ENCODE assay signal across 8 cellular contexts in the genomic region with DNA sequence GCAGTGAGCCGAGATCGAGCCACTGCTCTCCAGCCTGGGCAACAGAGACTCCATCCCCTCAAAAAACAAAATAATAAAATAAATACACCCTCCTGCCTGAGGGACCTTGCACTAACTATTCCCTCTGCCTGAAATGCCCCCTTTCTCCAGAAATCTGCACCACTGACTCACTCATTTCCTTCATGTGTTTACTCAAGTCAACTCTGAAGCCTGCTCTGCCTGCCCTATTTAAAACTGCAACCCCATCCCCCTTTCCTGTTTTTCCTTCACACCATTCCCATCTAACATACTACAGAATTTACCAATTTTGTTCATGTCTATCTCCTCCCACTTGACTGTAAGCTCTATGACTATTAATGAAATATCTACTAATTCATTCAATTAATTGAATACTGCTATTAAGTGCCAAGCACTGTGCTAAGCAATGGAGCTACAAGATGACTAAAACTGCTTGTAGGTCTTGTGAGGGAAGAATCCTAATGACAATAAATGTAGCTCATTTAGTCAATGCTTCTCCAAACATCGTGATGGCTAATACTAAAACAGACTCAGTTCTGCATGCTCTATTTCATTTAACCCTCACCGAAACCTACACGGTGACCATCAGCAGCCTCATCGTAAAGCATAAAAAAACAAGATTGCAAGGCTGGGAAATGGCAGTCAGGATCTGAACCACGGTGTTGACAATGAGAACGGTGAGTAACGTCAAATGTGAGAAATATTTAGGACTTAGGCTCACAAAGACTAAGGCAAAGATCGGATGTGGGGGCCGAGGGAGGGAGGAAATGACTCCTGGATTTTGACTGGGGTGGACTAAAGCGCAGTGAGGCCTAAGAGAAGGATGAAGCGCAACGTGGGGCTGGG. TPM values are rescaled to one million over a fixed set of nuclear protein-coding genes. Genes with fewer than 3 reads are reported as not detected.
DNase-seq lines count a peak whose midpoint lies in the region; ATAC-seq, FAIRE-seq and TF ChIP-seq lines count a peak whose summit lies in the region.

No MANE protein-coding gene starts in this region.

- SMC1A ChIA-PET in GM12878 (lab: Charles Lee; ENCODE audit: uncharacterized antibody, unreplicated experiment) = interaction anchor here (1.0 to 3.2 kb wide), 9 partner anchors 9 to 256 kb away, joined by 3 to 17 read pairs (median 5); a partner anchor contains a TSS

- TF ChIP-seq RAD21 in GM12878 (IDR thresholded peaks at IDR 0.05; ENCODE audit: insufficient read depth, low read depth, low read length) (no peak), liver (IDR thresholded peaks at IDR 0.05) (no peak)

- H3K4me2 ChIP-seq in GM12878 (ENCODE audit: control insufficient read depth, insufficient read depth) = peak overlapping the region; percentile 100

- CTCF ChIA-PET in GM12878 (lab: Yijun Ruan, JAX) = interaction anchor here (0.7 to 5.4 kb wide), 11 partner anchors 9 to 108 kb away, joined by 3 to 56 read pairs (median 4); a partner anchor contains a TSS

- H3K27me3 ChIP-seq in GM12878 (replicated peaks in 1 of 2; ENCODE audit: control insufficient read depth in 2 of 2, insufficient read depth in 2 of 2, low read length in 1 of 2) = no peaks in the 10 kb centered on the region
- H3K27me3 ChIP-seq in liver (ENCODE audit: control insufficient read depth in 4 of 4, insufficient read depth in 4 of 4, low read length in 3 of 4) = no peaks in the 10 kb centered on the region
- no peaks in the 10 kb centered on the region for H3K27me3 ChIP-seq in tibial artery

- no peak for FAIRE-seq in GM12878 (lab: Jason Lieb, UNC)

- H4K20me1 ChIP-seq in GM12878 (ENCODE audit: control insufficient read depth, insufficient read depth) = no peaks in the 10 kb centered on the region

- RAD21 ChIA-PET in GM12878 (lab: Charles Lee; ENCODE audit: unreplicated experiment) = interaction anchor here (0.6 to 2.6 kb wide), 16 partner anchors 9 to 360 kb away, joined by 3 to 29 read pairs (median 6); a partner anchor contains a TSS

- no peak for TF ChIP-seq CTCF in GM12878 (IDR thresholded peaks at IDR 0.05 in 2 of 3, conservative IDR thresholded peaks at IDR 0.05 in 1 of 3; ENCODE audit: control insufficient read depth in 2 of 3, extremely low read depth in 1 of 3, insufficient read depth in 1 of 3, low read depth in 3 of 3, low read length in 3 of 3)
- no peak for TF ChIP-seq CTCF in liver (IDR thresholded peaks at IDR 0.05; ENCODE audit: low read depth, low read length, missing input control)
- no peak for TF ChIP-seq CTCF in tibial artery (IDR thresholded peaks at IDR 0.05)

- H3K27ac ChIP-seq in GM12878 (ENCODE audit: control insufficient read depth, insufficient read depth) (peak overlapping the region; percentile 70), liver (ENCODE audit: low read depth in 1 of 2, low read length in 2 of 2) (peak overlapping the region; percentile 92 to 97), tibial artery (peak overlapping the region; percentile 84 to 89)

- H2AFZ ChIP-seq in GM12878 (ENCODE audit: control insufficient read depth, low read depth, low read length) = peak overlapping the region; percentile 87

- TSS peak; percentile 89 for BruUV-seq in GM12878 (replicated peaks; lab: Mats Ljungman, UMichigan)

- peaks cover 4 to 10% of the 10 kb centered on the region in 2 experiments; a peak in 3 of 4 replicates for H3K36me3 ChIP-seq in GM12878 (ENCODE audit: control insufficient read depth in 2 of 2, insufficient read depth in 2 of 2, low read length in 1 of 2)
- H3K36me3 ChIP-seq in liver (ENCODE audit: control insufficient read depth in 4 of 4, insufficient read depth in 3 of 4, low read depth in 1 of 4, low read length in 3 of 4) = peaks cover 0 to 10% (median 5%) of the 10 kb centered on the region in 4 donors
- peaks cover 9 to 22% (median 16%) of the 10 kb centered on the region in 3 donors for H3K36me3 ChIP-seq in tibial artery

- no peaks in the 10 kb centered on the region for H3K9me3 ChIP-seq in GM12878 (replicated peaks; ENCODE audit: control insufficient read depth, insufficient read depth, low read length)
- H3K9me3 ChIP-seq in liver (ENCODE audit: control insufficient read depth in 4 of 4, low read length in 3 of 4) = no peaks in the 10 kb centered on the region
- H3K9me3 ChIP-seq in tibial artery = no peaks in the 10 kb centered on the region

- ATAC-seq in GM12878 = no peak; the same call in 2 of the 3 replicates

- POLR2A ChIA-PET in GM12878 (lab: Charles Lee) = interaction anchor here (0.6 to 5.0 kb wide), 10 partner anchors 10 to 145 kb away, joined by 3 to 58 read pairs (median 4); a partner anchor contains a TSS

- H3K79me2 ChIP-seq in GM12878 (ENCODE audit: control insufficient read depth, insufficient read depth, low read length) = peaks cover 8% of the 10 kb centered on the region

- in situ Hi-C loops in GM12878 (cut with MboI) = no loop called here

- TF ChIP-seq POLR2A in GM12878 (IDR thresholded peaks at IDR 0.05; ENCODE audit: low read depth, low read length) = no peak

- TF ChIP-seq EP300 in GM12878 (IDR thresholded peaks at IDR 0.05; ENCODE audit: borderline replicate concordance in 1 of 2, control insufficient read depth in 1 of 2, low read depth in 2 of 2, low read length in 2 of 2) = no peak

- DNase-seq in NCI-H2081 (lab: John Stamatoyannopoulos, UW) = peak; percentile 37 to 43
- no peak for DNase-seq in NCI-H2081 treated with DMSO at 0.1 percent for 48 hours (lab: John Stamatoyannopoulos, UW)
- peak; percentile 62 for DNase-seq in NAMALWA (ENCODE audit: low spot score)
- DNase-seq in GM12878 (ENCODE audit: low read depth, low spot score) = no peak
- DNase-seq in tibial artery = no peak
- DNase-seq in medulla oblongata (ENCODE audit: extremely low spot score) = no peak
- DNase-seq in Ammon's horn (ENCODE audit: low spot score) = no peak

- peak overlapping the region; percentile 58 for H3K9ac ChIP-seq in GM12878 (ENCODE audit: control insufficient read depth, insufficient read depth, low read length)
- peak overlapping the region; percentile 4 to 53 for H3K9ac ChIP-seq in liver (ENCODE audit: low read depth in 1 of 2, low read length in 2 of 2)

- 15% methylated on average over 14 of the region's 14 CpGs for WGBS in GM12878 (ENCODE audit: insufficient coverage, insufficient replicate concordance, low lambda C conversion rate, missing lambda C conversion rate)
- WGBS in liver = 19% methylated on average over 14 of the region's 14 CpGs

- intact Hi-C loops in GM12878 (cut with micrococcal nuclease; ENCODE audit: unreplicated experiment) (loop anchor here (5.0 kb wide), 1 partner anchor 35 kb away; a partner anchor contains a TSS), tibial artery (cut with DNase I; ENCODE audit: low total_unique reads) (loop anchor here (5.0 to 10.0 kb wide), 2 partner anchors 35 to 407 kb away; a partner anchor contains a TSS)

- peak overlapping the region; percentile 92 for H3K4me3 ChIP-seq in GM12878
- peak overlapping the region; percentile 55 to 92 (median 90) for H3K4me3 ChIP-seq in liver (ENCODE audit: low read depth in 1 of 3, low read length in 3 of 3)
- H3K4me3 ChIP-seq in tibial artery = peak overlapping the region; percentile 66 to 72

- peaks cover 13% of the 10 kb centered on the region for H3K4me1 ChIP-seq in GM12878 (ENCODE audit: control insufficient read depth, insufficient read depth, low read length)
- peaks cover 4 to 16% (median 13%) of the 10 kb centered on the region in 4 donors for H3K4me1 ChIP-seq in liver (ENCODE audit: control insufficient read depth in 4 of 4, insufficient read depth in 4 of 4, low read length in 3 of 4)
- peaks cover 0 to 35% (median 25%) of the 10 kb centered on the region in 4 donors for H3K4me1 ChIP-seq in tibial artery

RNA-seq across cellular contexts. Expression of a gene that starts 0.7 kb away (rescaled TPM):
- total RNA-seq in GM12878 (2013; cell fraction: nucleolus; rRNA removed) = 12.3 and 16.0 TPM in 2 replicates
- total RNA-seq in GM12878 (2014; rRNA removed) (5.4 and 6.8 TPM in 2 replicates), GM12878 (2014; rRNA removed; fragmentation: Illumina TruSeq; extraction: Trizol) (6.0 and 6.3 TPM in 2 replicates), GM12878 (2021) (24.3 TPM in 2 replicates), liver (1 to 10 TPM; 3.0 to 4.3 TPM)
- polyA plus RNA-seq in GM12878 (2011; ENCODE audit: low read depth) = 9.7 TPM
- polyA plus RNA-seq in GM12878 (2011; rRNA removed) (4.4 and 14.3 TPM in 2 replicates), GM12878 (2014; fragmentation: Illumina TruSeq; extraction: Trizol) (5.7 and 11.7 TPM in 2 replicates), GM12878 (2014; fragmentation: Nextera tagmentation; extraction: Ambion mirVana) (1 to 10 TPM; 2.3 to 3.4 TPM), GM12878 (2014; rRNA removed) (13.0 and 18.9 TPM in 2 replicates), GM12878 (2016; fragmentation: Nextera tagmentation; extraction: Ambion mirVana) (10 to 100 TPM; 25.1 to 27.2 TPM), liver (1 to 10 TPM; 7.6 to 8.1 TPM)
- 31.1 and 32.2 TPM in 2 replicates for polyA plus RNA-seq in GM12878 (2011; cell fraction: cytosol; rRNA removed)
- polyA plus RNA-seq in GM12878 (2011; cell fraction: nucleus; rRNA removed) = 23.5 and 25.2 TPM in 2 replicates
- 17.9 and 21.4 TPM in 2 replicates for polyA plus RNA-seq in GM12878 (2012)
- 18.7 and 25.6 TPM in 2 replicates for polyA minus RNA-seq in GM12878 (2011; rRNA and poly(A)+ RNA removed)
- 8.3 and 13.0 TPM in 2 replicates for polyA minus RNA-seq in GM12878 (2011; cell fraction: cytosol; rRNA and poly(A)+ RNA removed)
- 5.0 and 8.5 TPM in 2 replicates for polyA minus RNA-seq in GM12878 (2011; cell fraction: nucleus; rRNA and poly(A)+ RNA removed)

RNA-seq across cellular contexts. Expression of a gene that starts 35.9 kb away (rescaled TPM):
- total RNA-seq in GM12878 (2013; cell fraction: nucleolus; rRNA removed) = 27.3 and 28.9 TPM in 2 replicates
- total RNA-seq in GM12878 (2014; rRNA removed) (25.8 and 31.1 TPM in 2 replicates), GM12878 (2014; rRNA removed; fragmentation: Illumina TruSeq; extraction: Trizol) (34.5 and 34.9 TPM in 2 replicates), GM12878 (2021) (51.1 and 55.6 TPM in 2 replicates), liver (10 to 100 TPM; 22.8 to 23.2 TPM)
- 10.6 TPM for polyA plus RNA-seq in GM12878 (2011; ENCODE audit: low read depth)
- polyA plus RNA-seq in GM12878 (2011; rRNA removed) (25.1 and 28.9 TPM in 2 replicates), GM12878 (2014; fragmentation: Illumina TruSeq; extraction: Trizol) (24.6 and 25.5 TPM in 2 replicates), GM12878 (2014; fragmentation: Nextera tagmentation; extraction: Ambion mirVana) (10 to 100 TPM; 11.1 to 25.5 TPM), GM12878 (2014; rRNA removed) (23.1 and 26.0 TPM in 2 replicates), GM12878 (2016; fragmentation: Nextera tagmentation; extraction: Ambion mirVana) (10 to 100 TPM; 28.5 to 35.2 TPM), liver (10 to 100 TPM in 1 of 2 donors, 1 to 10 TPM in 1; 9.3 to 10.6 TPM)
- 18.9 and 21.8 TPM in 2 replicates for polyA plus RNA-seq in GM12878 (2011; cell fraction: cytosol; rRNA removed)
- polyA plus RNA-seq in GM12878 (2011; cell fraction: nucleus; rRNA removed) = 7.5 and 11.6 TPM in 2 replicates
- 12.7 and 13.4 TPM in 2 replicates for polyA plus RNA-seq in GM12878 (2012)
- 29.7 and 34.2 TPM in 2 replicates for polyA minus RNA-seq in GM12878 (2011; rRNA and poly(A)+ RNA removed)
- polyA minus RNA-seq in GM12878 (2011; cell fraction: cytosol; rRNA and poly(A)+ RNA removed) = 14.3 and 16.5 TPM in 2 replicates
- 5.2 and 6.4 TPM in 2 replicates for polyA minus RNA-seq in GM12878 (2011; cell fraction: nucleus; rRNA and poly(A)+ RNA removed)

RNA-seq across cellular contexts. Expression of a gene that starts 58.3 kb away (rescaled TPM):
- total RNA-seq in GM12878 (2013; cell fraction: nucleolus; rRNA removed) = 64.4 and 68.6 TPM in 2 replicates
- total RNA-seq in GM12878 (2014; rRNA removed) (70.5 and 82.1 TPM in 2 replicates), GM12878 (2014; rRNA removed; fragmentation: Illumina TruSeq; extraction: Trizol) (94.4 and 96.7 TPM in 2 replicates), GM12878 (2021) (197 and 204 TPM in 2 replicates), liver (10 to 100 TPM; 21.7 to 37.6 TPM)
- polyA plus RNA-seq in GM12878 (2011; ENCODE audit: low read depth) = 86.5 TPM
- polyA plus RNA-seq in GM12878 (2011; rRNA removed) (55.8 and 75.1 TPM in 2 replicates), GM12878 (2014; fragmentation: Illumina TruSeq; extraction: Trizol) (163 and 170 TPM in 2 replicates), GM12878 (2014; fragmentation: Nextera tagmentation; extraction: Ambion mirVana) (10 to 100 TPM; 42.5 to 97.6 TPM), GM12878 (2014; rRNA removed) (90.0 and 97.9 TPM in 2 replicates), GM12878 (2016; fragmentation: Nextera tagmentation; extraction: Ambion mirVana) (100 to 1,000 TPM; 142 to 157 TPM), liver (10 to 100 TPM; 14.6 to 27.3 TPM)
- polyA plus RNA-seq in GM12878 (2011; cell fraction: cytosol; rRNA removed) = 45.5 and 56.2 TPM in 2 replicates
- 47.1 and 71.8 TPM in 2 replicates for polyA plus RNA-seq in GM12878 (2011; cell fraction: nucleus; rRNA removed)
- polyA plus RNA-seq in GM12878 (2012) = 125 and 131 TPM in 2 replicates
- polyA minus RNA-seq in GM12878 (2011; rRNA and poly(A)+ RNA removed) = 29.4 and 34.5 TPM in 2 replicates
- 36.6 and 38.2 TPM in 2 replicates for polyA minus RNA-seq in GM12878 (2011; cell fraction: cytosol; rRNA and poly(A)+ RNA removed)
- 16.7 and 34.1 TPM in 2 replicates for polyA minus RNA-seq in GM12878 (2011; cell fraction: nucleus; rRNA and poly(A)+ RNA removed)

Comparison
In these comparisons a context has a peak if more than half of its experiments do, and no peak if none do; other contexts are left out.
1. DNase-seq: peak in NCI-H2081 (2 of 2) and NAMALWA (single experiment); none in NCI-H2081 treated with DMSO at 0.1 percent for 48 hours (single experiment), GM12878 (single experiment), tibial artery (0 of 2), medulla oblongata (single experiment) and Ammon's horn (single experiment).
2. Peak in every context shown above with its lines, with median percentiles within 50 percentile points of each other: H3K27ac ChIP-seq and H3K4me3 ChIP-seq.